ENCODE assay signal across 8 cellular contexts in genomic region chr16:85798283-85798776, GRCh38. TPM values are rescaled to one million over a fixed set of nuclear protein-coding genes. Genes with fewer than 3 reads are reported as not detected.
DNase-seq lines count a peak whose midpoint lies in the region; ATAC-seq and TF ChIP-seq lines count a peak whose summit lies in the region.

No MANE protein-coding gene starts in this region.

- no peak for ATAC-seq in activated naive CD8-positive, alpha-beta T cell treated with anti-CD3 and anti-CD28 coated beads, Interleukin-2, amount 10 ng/mL, durations not matched to agents 7 days and 5 days (ENCODE audit: low read depth)
- no peak for ATAC-seq in HG03342 (IDR thresholded peaks at IDR 0.05; ENCODE audit: unreplicated experiment)
- no peak for ATAC-seq in HG03135 (IDR thresholded peaks at IDR 0.05; ENCODE audit: unreplicated experiment)

- no peaks in the 10 kb centered on the region for H3K27me3 ChIP-seq in tibial artery

- H3K9me3 Mint-ChIP-seq in activated CD4-positive, alpha-beta T cell treated with anti-CD3 and anti-CD28 coated beads, Interleukin-2, amount 10 ng/mL, durations not matched to agents 7 days and 5 days, result no peaks in the 10 kb centered on the region
- no peaks in the 10 kb centered on the region for H3K9me3 Mint-ChIP-seq in activated naive CD8-positive, alpha-beta T cell treated with anti-CD3 and anti-CD28 coated beads, Interleukin-2, amount 10 ng/mL, durations not matched to agents 7 days and 5 days

- POLR2A ChIA-PET in activated CD4-positive, alpha-beta T cell treated with anti-CD3 and anti-CD28 coated beads, Interleukin-2, amount 10 ng/mL, durations not matched to agents 7 days and 5 days (lab: Charles Lee), result no interaction called here
- POLR2A ChIA-PET in activated naive CD8-positive, alpha-beta T cell treated with anti-CD3 and anti-CD28 coated beads, Interleukin-2, amount 10 ng/mL, durations not matched to agents 7 days and 5 days (lab: Charles Lee), result no interaction called here

- no peak for TF ChIP-seq CTCF in tibial artery (IDR thresholded peaks at IDR 0.05)

- intact Hi-C loops in tibial artery (cut with DNase I; ENCODE audit: low total_unique reads), result no loop called here

- peak overlapping the region; percentile 86 for H3K4me3 Mint-ChIP-seq in activated CD4-positive, alpha-beta T cell treated with anti-CD3 and anti-CD28 coated beads, Interleukin-2, amount 10 ng/mL, durations not matched to agents 7 days and 5 days
- peak overlapping the region; percentile 90 for H3K4me3 Mint-ChIP-seq in activated naive CD8-positive, alpha-beta T cell treated with anti-CD3 and anti-CD28 coated beads, Interleukin-2, amount 10 ng/mL, durations not matched to agents 7 days and 5 days

- H3K27ac ChIP-seq in tibial artery, result peak overlapping the region in 1 of 2 donors; percentile 86

- H3K4me1 Mint-ChIP-seq in activated CD4-positive, alpha-beta T cell treated with anti-CD3 and anti-CD28 coated beads, Interleukin-2, amount 10 ng/mL, durations not matched to agents 7 days and 5 days, result peaks cover 56% of the 10 kb centered on the region
- H3K4me1 Mint-ChIP-seq in activated naive CD8-positive, alpha-beta T cell treated with anti-CD3 and anti-CD28 coated beads, Interleukin-2, amount 10 ng/mL, durations not matched to agents 7 days and 5 days, result peaks cover 40% of the 10 kb centered on the region

- H3K9me3 ChIP-seq in tibial artery, result no peaks in the 10 kb centered on the region

- H3K36me3 ChIP-seq in tibial artery, result peaks cover 17 to 48% (median 31%) of the 10 kb centered on the region in 3 donors

- H3K27me3 Mint-ChIP-seq in activated CD4-positive, alpha-beta T cell treated with anti-CD3 and anti-CD28 coated beads, Interleukin-2, amount 10 ng/mL, durations not matched to agents 7 days and 5 days, result no peaks in the 10 kb centered on the region
- H3K27me3 Mint-ChIP-seq in activated naive CD8-positive, alpha-beta T cell treated with anti-CD3 and anti-CD28 coated beads, Interleukin-2, amount 10 ng/mL, durations not matched to agents 7 days and 5 days, result no peaks in the 10 kb centered on the region

- H3K27ac Mint-ChIP-seq in activated CD4-positive, alpha-beta T cell treated with anti-CD3 and anti-CD28 coated beads, Interleukin-2, amount 10 ng/mL, durations not matched to agents 7 days and 5 days, result peak overlapping the region; percentile 84
- peak overlapping the region; percentile 78 for H3K27ac Mint-ChIP-seq in activated naive CD8-positive, alpha-beta T cell treated with anti-CD3 and anti-CD28 coated beads, Interleukin-2, amount 10 ng/mL, durations not matched to agents 7 days and 5 days

- CTCF ChIA-PET in activated CD4-positive, alpha-beta T cell treated with anti-CD3 and anti-CD28 coated beads, Interleukin-2, amount 10 ng/mL, durations not matched to agents 7 days and 5 days (lab: Charles Lee), result interaction anchor here (0.6 to 1.2 kb wide), 2 partner anchors 23 to 60 kb away, joined by 4 to 6 read pairs; no protein-coding TSS in a partner anchor

- peaks cover 34% of the 10 kb centered on the region for H3K36me3 Mint-ChIP-seq in activated CD4-positive, alpha-beta T cell treated with anti-CD3 and anti-CD28 coated beads, Interleukin-2, amount 10 ng/mL, durations not matched to agents 7 days and 5 days (ENCODE audit: low read depth)
- peaks cover 27% of the 10 kb centered on the region for H3K36me3 Mint-ChIP-seq in activated naive CD8-positive, alpha-beta T cell treated with anti-CD3 and anti-CD28 coated beads, Interleukin-2, amount 10 ng/mL, durations not matched to agents 7 days and 5 days

- peaks cover 0 to 34% (median 22%) of the 10 kb centered on the region in 4 donors for H3K4me1 ChIP-seq in tibial artery

- H3K4me3 ChIP-seq in tibial artery, result peak overlapping the region; percentile 89 to 93

- DNase-seq in activated CD4-positive, alpha-beta T cell treated with anti-CD3 and anti-CD28 coated beads, Interleukin-2, amount 10 ng/mL, durations not matched to agents 7 days and 5 days, result no peak
- no peak for DNase-seq in activated CD4-positive, alpha-beta T cell treated with anti-CD3 and anti-CD28 coated beads, Interleukin-2, amount 50 U/mL, for 4 hours
- no peak for DNase-seq in activated naive CD8-positive, alpha-beta T cell treated with anti-CD3 and anti-CD28 coated beads, Interleukin-2, amount 10 ng/mL, durations not matched to agents 7 days and 5 days
- DNase-seq in kidney tubule cell (ENCODE audit: low spot score), result peak; percentile 10
- DNase-seq in tibial artery, result no peak
- DNase-seq in Ammon's horn (ENCODE audit: low spot score), result no peak

RNA-seq across cellular contexts. Expression of gene EMC8, which starts 1.0 kb away (rescaled TPM):
- 10 to 100 TPM; 24.0 to 27.6 TPM for total RNA-seq in activated CD4-positive, alpha-beta T cell treated with anti-CD3 and anti-CD28 coated beads, Interleukin-2, amount 10 ng/mL, durations not matched to agents 7 days and 5 days
- total RNA-seq in activated naive CD8-positive, alpha-beta T cell treated with anti-CD3 and anti-CD28 coated beads, Interleukin-2, amount 10 ng/mL, durations not matched to agents 7 days and 5 days, result 10 to 100 TPM; 29.2 to 34.1 TPM

RNA-seq across cellular contexts. Expression of gene COX4I1, which starts 1.2 kb away (rescaled TPM):
- 100 to 1,000 TPM; 461 to 486 TPM for total RNA-seq in activated CD4-positive, alpha-beta T cell treated with anti-CD3 and anti-CD28 coated beads, Interleukin-2, amount 10 ng/mL, durations not matched to agents 7 days and 5 days
- total RNA-seq in activated naive CD8-positive, alpha-beta T cell treated with anti-CD3 and anti-CD28 coated beads, Interleukin-2, amount 10 ng/mL, durations not matched to agents 7 days and 5 days, result 100 to 1,000 TPM; 489 to 502 TPM

RNA-seq across cellular contexts. Expression of gene C16orf74, which starts 47.4 kb away (rescaled TPM):
- 1 to 10 TPM; 1.6 to 1.7 TPM for total RNA-seq in activated CD4-positive, alpha-beta T cell treated with anti-CD3 and anti-CD28 coated beads, Interleukin-2, amount 10 ng/mL, durations not matched to agents 7 days and 5 days
- 1 to 10 TPM; 3.6 to 3.9 TPM for total RNA-seq in activated naive CD8-positive, alpha-beta T cell treated with anti-CD3 and anti-CD28 coated beads, Interleukin-2, amount 10 ng/mL, durations not matched to agents 7 days and 5 days
